10 cellular contexts compared by ENCODE assay signal in genomic region chr12:9732966-9733461, GRCh38. TPM values are rescaled to one million over a fixed set of nuclear protein-coding genes. Genes with fewer than 3 reads are reported as not detected.
DNase-seq lines count a peak whose midpoint lies in the region; ATAC-seq, FAIRE-seq and TF ChIP-seq lines count a peak whose summit lies in the region.
"Had no signal": no experiment of that assay in that cellular context is flagged by ENCODE, and none has a peak within 500 bp of the region (broad histone marks: within the 10 kb centered on the region; RNA-seq: fewer than 3 reads in every experiment).

TSS of gene CLECL1 (minus strand) at chr12:9733097.

- H3K36me3 ChIP-seq in duodenal mucosa (ENCODE audit: control insufficient read depth in 1 of 2, insufficient read depth in 2 of 2, low read length in 2 of 2), result no peaks in the 10 kb centered on the region

- no peaks in the 10 kb centered on the region for H3K27me3 ChIP-seq in duodenal mucosa (ENCODE audit: control insufficient read depth in 1 of 2, insufficient read depth in 2 of 2, low read length in 2 of 2)

- H3K27ac ChIP-seq in duodenal mucosa (ENCODE audit: low read depth, low read length), result peak within 1 kb of the TSS; percentile 22
- H3K27ac ChIP-seq: RWPE1 had no signal

- no peak for TF ChIP-seq CTCF in GM10266 (IDR thresholded peaks at IDR 0.05; ENCODE audit: control insufficient read depth, insufficient read depth, low read depth, missing control alignments)

- H3K9me3 ChIP-seq in duodenal mucosa (ENCODE audit: control insufficient read depth in 1 of 2, low read length in 2 of 2), result no peaks in the 10 kb centered on the region

- H3K4me1 ChIP-seq in duodenal mucosa (ENCODE audit: control insufficient read depth in 1 of 2, insufficient read depth in 2 of 2, low read length in 2 of 2), result peaks cover 0 to 8% of the 10 kb centered on the region in 2 donors

- ATAC-seq in GM21390 (IDR thresholded peaks at IDR 0.05; ENCODE audit: unreplicated experiment) (peak; percentile 41), GM21737 (IDR thresholded peaks at IDR 0.05; ENCODE audit: unreplicated experiment) (no peak)

- H3K4me3 ChIP-seq in duodenal mucosa (ENCODE audit: low read depth in 1 of 2, low read length in 2 of 2), result peak within 1 kb of the TSS; percentile 46

- DNase-seq in GM10266 (ENCODE audit: extremely low spot score) (peak; percentile 62), NAMALWA (ENCODE audit: low spot score) (peak; percentile 76), NCI-H510A (lab: John Stamatoyannopoulos, UW) (no peak), GF-D8 (lab: John Stamatoyannopoulos, UW) (no peak), frontal cortex (ENCODE audit: low spot score in 2 of 2) (no peak)
- DNase-seq: EL had no signal

- FAIRE-seq in frontal cortex (lab: Jason Lieb, UNC), result no peak

- H3K9ac ChIP-seq in duodenal mucosa (ENCODE audit: low read depth in 1 of 2, low read length in 2 of 2), result peak within 1 kb of the TSS; percentile 15 to 49

RNA-seq across cellular contexts. Expression of gene CLECL1, which starts in this region (rescaled TPM):
- not detected for total RNA-seq in frontal cortex

Comparison
In these comparisons a context has a peak if more than half of its experiments do, and no peak if none do; other contexts are left out.
1. DNase-seq: peak in GM10266 (single experiment) and NAMALWA (single experiment); none in NCI-H510A (single experiment), GF-D8 (single experiment) and frontal cortex (0 of 2).